Comparison of ENCODE assay signal across 17 cellular contexts in the genomic region with DNA sequence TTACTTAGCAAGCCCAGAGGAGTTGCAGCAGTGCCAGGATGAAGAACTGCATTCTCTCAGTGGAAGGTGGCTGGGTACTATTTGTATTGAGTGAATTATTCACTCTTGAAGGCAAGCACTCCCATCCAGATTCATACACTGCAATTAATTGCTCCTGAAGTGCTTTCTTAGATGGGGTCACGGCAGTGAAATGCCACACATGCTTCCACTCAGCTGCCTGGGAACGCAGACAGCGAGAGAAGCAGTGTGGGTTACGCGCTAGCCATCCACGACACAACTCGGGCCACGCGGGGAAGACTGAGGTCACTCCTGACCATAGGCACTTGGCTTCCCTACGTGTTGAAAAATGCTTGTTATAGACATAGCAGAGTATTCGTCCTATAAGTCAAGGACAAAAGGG.
"Had no signal": no experiment of that assay in that cellular context is flagged by ENCODE, and none has a peak within 500 bp of the region (broad histone marks: within the 10 kb centered on the region; RNA-seq: fewer than 3 reads in every experiment).

No MANE protein-coding gene starts in this region.

- H3K27me3 ChIP-seq: right lobe of liver, stomach had no signal

- H3K36me3 ChIP-seq: right lobe of liver, stomach had no signal

- H3K9me3 ChIP-seq: right lobe of liver, stomach had no signal

- H3K27ac ChIP-seq: right lobe of liver had no signal

- H3K4me3 ChIP-seq: right lobe of liver, smooth muscle cell, stomach had no signal

- ATAC-seq: right lobe of liver; stimulated activated effector memory CD8-positive, alpha-beta T cell treated with anti-CD3 and anti-CD28 coated beads, Interleukin-12 subunit alpha, Interleukin-12 subunit beta, amount 100 ng/mL, for 72 hours had no signal

- DNase-seq: activated CD4-positive, alpha-beta T cell treated with anti-CD3 and anti-CD28 coated beads for 1 hour; activated CD8-positive, alpha-beta memory T cell treated with anti-CD3 and anti-CD28 coated beads for 24 hours; activated CD8-positive, alpha-beta memory T cell treated with anti-CD3 and anti-CD28 coated beads, Interleukin-2, amount 50 U/mL, for 48 hours; activated effector memory CD4-positive, alpha-beta T cell treated with Interleukin-2 at 50 U/mL for 16 hours; activated naive CD4-positive, alpha-beta T cell treated with anti-CD3 and anti-CD28 coated beads, Interleukin-2, amount 50 U/mL, for 16 hours; activated T-cell treated with anti-CD3 and anti-CD28 coated beads, Interleukin-2, amount 50 U/mL, for 48 hours; caudate nucleus; foreskin melanocyte; midbrain; nephron progenitor cell; occipital lobe; posterior cingulate gyrus; right lobe of liver; stimulated activated CD4-positive, alpha-beta T cell treated with anti-CD3 and anti-CD28 coated beads, Interleukin-4, amount 100 ng/mL, for 24 hours; stomach had no signal
